In genomic region chr12:52618216-52618615, GRCh38 we compare ENCODE assay signal across 22 cellular contexts. TPM values are rescaled to one million over a fixed set of nuclear protein-coding genes. Genes with fewer than 3 reads are reported as not detected.
DNase-seq lines count a peak whose midpoint lies in the region; ATAC-seq and FAIRE-seq lines count a peak whose summit lies in the region.
"Had no signal": no experiment of that assay in that cellular context is flagged by ENCODE, and none has a peak within 500 bp of the region (broad histone marks: within the 10 kb centered on the region; RNA-seq: fewer than 3 reads in every experiment).

Gene KRT73 (minus strand): TSS chr12:52618559. CDS start chr12:52618524, 35 bp downstream.

- no peaks in the 10 kb centered on the region for H3K36me3 Mint-ChIP-seq in activated naive CD8-positive, alpha-beta T cell treated with anti-CD3 and anti-CD28 coated beads, Interleukin-2, amount 10 ng/mL, durations not matched to agents 7 days and 5 days
- no peaks in the 10 kb centered on the region for H3K36me3 Mint-ChIP-seq in activated naive CD8-positive, alpha-beta T cell treated with anti-CD3 and anti-CD28 coated beads, Interleukin-2, amount 50 U/mL, for 24 hours (ENCODE audit: low read depth)
- H3K36me3 Mint-ChIP-seq in T-cell = no peaks in the 10 kb centered on the region

- ATAC-seq in activated naive CD8-positive, alpha-beta T cell treated with anti-CD3 and anti-CD28 coated beads, Interleukin-2, amount 10 ng/mL, durations not matched to agents 7 days and 5 days (ENCODE audit: low read depth) = no peak
- no peak for ATAC-seq in activated naive CD8-positive, alpha-beta T cell treated with anti-CD3 and anti-CD28 coated beads, Interleukin-2, amount 50 U/mL, for 24 hours
- ATAC-seq in T-cell (replicated peaks in 1 of 4) (no peak), aorta (ENCODE audit: low FRiP score) (peak; percentile 13)
- ATAC-seq: GM23338, HCT116, K562, Right ventricle myocardium inferior had no signal

- no peaks in the 10 kb centered on the region for H3K27me3 ChIP-seq in mononuclear cell (ENCODE audit: insufficient read depth, low read length)
- H3K27me3 ChIP-seq in aorta (ENCODE audit: control insufficient read depth in 1 of 2, insufficient read depth in 2 of 2, low read length in 1 of 2) = no peaks in the 10 kb centered on the region
- H3K27me3 ChIP-seq: BLaER1 treated with 17β-estradiol and CSF1 and Interleukin-3, amounts not matched to agents 10 nM and 100 nM; Peyer's patch had no signal

- intact Hi-C loops in aorta (cut with DNase I) = no loop called here

- no peak within 1 kb of the TSS for H3K4me3 ChIP-seq in mononuclear cell (ENCODE audit: low read length)
- no peak within 1 kb of the TSS for H3K4me3 ChIP-seq in aorta (ENCODE audit: low read length in 2 of 2)
- H3K4me3 ChIP-seq: BLaER1 treated with 17β-estradiol and CSF1 and Interleukin-3, amounts not matched to agents 10 nM and 100 nM; GM23338; K562; Peyer's patch had no signal

- CTCF ChIA-PET in T-cell (lab: Charles Lee) = no interaction called here

- WGBS in aorta, 2 donors = 87 to 88% methylated on average over 14 of the region's 14 CpGs

- H3K9me3 ChIP-seq in mononuclear cell (ENCODE audit: low read depth, low read length) (no peaks in the 10 kb centered on the region), aorta (ENCODE audit: control insufficient read depth, low read length) (peaks cover 1% of the 10 kb centered on the region)
- H3K9me3 ChIP-seq: Peyer's patch had no signal

- no peak for FAIRE-seq in RCC 7860 (lab: Jason Lieb, UNC)
- FAIRE-seq: D721Med, GM12892, GM18507, K562 had no signal

- DNase-seq in activated naive CD8-positive, alpha-beta T cell treated with anti-CD3 and anti-CD28 coated beads, Interleukin-2, amount 10 ng/mL, durations not matched to agents 7 days and 5 days = peak; percentile 17
- DNase-seq in activated naive CD8-positive, alpha-beta T cell treated with anti-CD3 and anti-CD28 coated beads, Interleukin-2, amount 50 U/mL, for 24 hours = no peak
- no peak for DNase-seq in T-cell
- no peak for DNase-seq in aorta
- no peak for DNase-seq in RCC 7860 (ENCODE audit: low spot score)
- DNase-seq in NCI-H1436 treated with DMSO at 0.1 percent for 48 hours (lab: John Stamatoyannopoulos, UW) = no peak
- DNase-seq: DMS79; NCI-H1105; NCI-H1694 treated with DMSO at 0.1 percent for 48 hours; NCI-H510A; NCI-H748 treated with DMSO at 0.1 percent for 48 hours; NK-92 treated with Interleukin-12 subunit alpha and Interleukin-12 subunit beta, amount 100 ng/mL, for 24 hours; Peyer's patch had no signal

- H3K27ac Mint-ChIP-seq in activated naive CD8-positive, alpha-beta T cell treated with anti-CD3 and anti-CD28 coated beads, Interleukin-2, amount 10 ng/mL, durations not matched to agents 7 days and 5 days = no peak within 1 kb of the TSS
- H3K27ac Mint-ChIP-seq in activated naive CD8-positive, alpha-beta T cell treated with anti-CD3 and anti-CD28 coated beads, Interleukin-2, amount 50 U/mL, for 24 hours = no peak within 1 kb of the TSS
- peak within 1 kb of the TSS; percentile 89 to 99 for H3K27ac Mint-ChIP-seq in T-cell
- H3K27ac Mint-ChIP-seq: GM23338 had no signal

- peaks cover 21% of the 10 kb centered on the region for H3K4me1 Mint-ChIP-seq in activated naive CD8-positive, alpha-beta T cell treated with anti-CD3 and anti-CD28 coated beads, Interleukin-2, amount 10 ng/mL, durations not matched to agents 7 days and 5 days
- H3K4me1 Mint-ChIP-seq in activated naive CD8-positive, alpha-beta T cell treated with anti-CD3 and anti-CD28 coated beads, Interleukin-2, amount 50 U/mL, for 24 hours = peaks cover 63% of the 10 kb centered on the region
- H3K4me1 Mint-ChIP-seq in T-cell = peaks cover 66 to 77% (median 74%) of the 10 kb centered on the region in 3 donors
- H3K4me1 Mint-ChIP-seq: GM23338 had no signal

- H3K4me3 Mint-ChIP-seq in activated naive CD8-positive, alpha-beta T cell treated with anti-CD3 and anti-CD28 coated beads, Interleukin-2, amount 10 ng/mL, durations not matched to agents 7 days and 5 days = no peak within 1 kb of the TSS
- no peak within 1 kb of the TSS for H3K4me3 Mint-ChIP-seq in activated naive CD8-positive, alpha-beta T cell treated with anti-CD3 and anti-CD28 coated beads, Interleukin-2, amount 50 U/mL, for 24 hours
- peak within 1 kb of the TSS in 1 of 3 donors; percentile 67 for H3K4me3 Mint-ChIP-seq in T-cell
- H3K4me3 Mint-ChIP-seq: GM23338 had no signal

- H3K9me3 Mint-ChIP-seq in activated naive CD8-positive, alpha-beta T cell treated with anti-CD3 and anti-CD28 coated beads, Interleukin-2, amount 10 ng/mL, durations not matched to agents 7 days and 5 days = no peaks in the 10 kb centered on the region
- H3K9me3 Mint-ChIP-seq in activated naive CD8-positive, alpha-beta T cell treated with anti-CD3 and anti-CD28 coated beads, Interleukin-2, amount 50 U/mL, for 24 hours = no peaks in the 10 kb centered on the region
- H3K9me3 Mint-ChIP-seq in T-cell = no peaks in the 10 kb centered on the region
- H3K9me3 Mint-ChIP-seq: GM23338 had no signal

- no peak within 1 kb of the TSS for H3K27ac ChIP-seq in aorta (ENCODE audit: low read depth in 1 of 2, low read length in 2 of 2)
- H3K27ac ChIP-seq: Peyer's patch had no signal

- H3K4me1 ChIP-seq in mononuclear cell (ENCODE audit: insufficient read depth, low read length) (peaks cover 22% of the 10 kb centered on the region), aorta (ENCODE audit: control insufficient read depth in 1 of 2, insufficient read depth in 2 of 2, low read length in 2 of 2) (no peaks in the 10 kb centered on the region)
- H3K4me1 ChIP-seq: Peyer's patch had no signal

- POLR2A ChIA-PET in activated naive CD8-positive, alpha-beta T cell treated with anti-CD3 and anti-CD28 coated beads, Interleukin-2, amount 10 ng/mL, durations not matched to agents 7 days and 5 days (lab: Charles Lee) = no interaction called here
- POLR2A ChIA-PET in T-cell (lab: Charles Lee) = no interaction called here

- H3K27me3 Mint-ChIP-seq in activated naive CD8-positive, alpha-beta T cell treated with anti-CD3 and anti-CD28 coated beads, Interleukin-2, amount 10 ng/mL, durations not matched to agents 7 days and 5 days = peaks cover 3% of the 10 kb centered on the region
- no peaks in the 10 kb centered on the region for H3K27me3 Mint-ChIP-seq in activated naive CD8-positive, alpha-beta T cell treated with anti-CD3 and anti-CD28 coated beads, Interleukin-2, amount 50 U/mL, for 24 hours
- H3K27me3 Mint-ChIP-seq in T-cell = no peaks in the 10 kb centered on the region

- no peaks in the 10 kb centered on the region for H3K36me3 ChIP-seq in aorta (ENCODE audit: control insufficient read depth in 1 of 2, insufficient read depth in 2 of 2, low read length in 1 of 2)
- H3K36me3 ChIP-seq: BLaER1 treated with 17β-estradiol and CSF1 and Interleukin-3, amounts not matched to agents 10 nM and 100 nM; Peyer's patch had no signal

RNA-seq across cellular contexts. Expression of gene KRT73, which starts in this region (rescaled TPM):
- total RNA-seq in activated naive CD8-positive, alpha-beta T cell treated with anti-CD3 and anti-CD28 coated beads, Interleukin-2, amount 10 ng/mL, durations not matched to agents 7 days and 5 days = under 1 TPM; 0.42 to 0.60 TPM
- total RNA-seq in T-cell (10 to 100 TPM in 3 of 5 donors, 1 to 10 TPM in 2; 6.8 to 37.9 (median 21.9) TPM), mononuclear cell (21.4 TPM), aorta (not detected)
- not detected for polyA plus RNA-seq in aorta
- total RNA-seq: GM23338, Right ventricle myocardium inferior had no signal
- polyA plus RNA-seq: GM23338 had no signal

Comparison
In these comparisons a context has a peak if more than half of its experiments do, and no peak if none do; other contexts are left out.
1. RNA of gene KRT73 (total RNA-seq): 6.8 to 37.9 TPM in T-cell and 21.4 TPM in mononuclear cell (single experiment); 0.42 to 0.60 TPM in activated naive CD8-positive, alpha-beta T cell treated with anti-CD3 and anti-CD28 coated beads, Interleukin-2, amount 10 ng/mL, durations not matched to agents 7 days and 5 days and not detected in aorta; every median in the first group is over 4 times any median in the second.
2. Peak in DNase-seq in activated naive CD8-positive, alpha-beta T cell treated with anti-CD3 and anti-CD28 coated beads, Interleukin-2, amount 10 ng/mL, durations not matched to agents 7 days and 5 days; RNA of the gene not detected or under 1 TPM.
3. Peak in ATAC-seq in aorta; RNA of the gene not detected or under 1 TPM.
4. H3K27ac Mint-ChIP-seq: peak in T-cell (2 of 2); none in activated naive CD8-positive, alpha-beta T cell treated with anti-CD3 and anti-CD28 coated beads, Interleukin-2, amount 10 ng/mL, durations not matched to agents 7 days and 5 days (single experiment) and activated naive CD8-positive, alpha-beta T cell treated with anti-CD3 and anti-CD28 coated beads, Interleukin-2, amount 50 U/mL, for 24 hours (single experiment).